Comparison of ENCODE assay signal across 18 cellular contexts in genomic region chr15:84387086-84387485, GRCh38.
DNase-seq lines count a peak whose midpoint lies in the region; ATAC-seq and TF ChIP-seq lines count a peak whose summit lies in the region.
"Had no signal": no experiment of that assay in that cellular context is flagged by ENCODE, and none has a peak within 500 bp of the region (broad histone marks: within the 10 kb centered on the region; RNA-seq: fewer than 3 reads in every experiment).

No MANE protein-coding gene starts in this region.

- H3K4me2 ChIP-seq in H9 (ENCODE audit: insufficient read depth, insufficient read length, low read length), result no peak overlapping the region

- DNase-seq in activated CD8-positive, alpha-beta memory T cell treated with anti-CD3 and anti-CD28 coated beads, Interleukin-2, amount 10 ng/mL, durations not matched to agents 7 days and 5 days, result peak; percentile 3
- DNase-seq in activated CD8-positive, alpha-beta memory T cell treated with anti-CD3 and anti-CD28 coated beads, Interleukin-2, amount 50 U/mL, for 4 hours, result no peak
- DNase-seq in H9, result peak; percentile 18
- peak; percentile 60 for DNase-seq in esophagus muscularis mucosa (ENCODE audit: extremely low spot score)
- DNase-seq in posterior vena cava (ENCODE audit: low spot score), result peak; percentile 34
- DNase-seq in kidney tubule cell (ENCODE audit: low spot score), result no peak
- no peak for DNase-seq in RWPE1 (ENCODE audit: low spot score)
- DNase-seq in WTC11 (ENCODE audit: low spot score), result no peak
- DNase-seq: 8988T, DMS79 treated with DMSO at 0.1 percent for 48 hours, MM.1S, NCI-H1092, NCI-H1436 treated with DMSO at 0.1 percent for 48 hours, NCI-H2029, NCI-H2171, NCI-H526, PC-3 had no signal

- no peak overlapping the region for H2BK20ac ChIP-seq in H9 (ENCODE audit: low read depth, low read length, poor library complexity, severe bottlenecking)

- no peak overlapping the region for H4K8ac ChIP-seq in H9 (replicated peaks; ENCODE audit: insufficient read length, low read depth, low read length)

- H3K9me3 Mint-ChIP-seq in activated CD8-positive, alpha-beta memory T cell treated with anti-CD3 and anti-CD28 coated beads, Interleukin-2, amount 10 ng/mL, durations not matched to agents 7 days and 5 days (ENCODE audit: low read depth), result no peaks in the 10 kb centered on the region
- H3K9me3 Mint-ChIP-seq in H9 (peaks cover 3% of the 10 kb centered on the region in 2 experiments; a peak in 3 of 5 replicates), WTC11 (no peaks in the 10 kb centered on the region; the same call in 1 of the 2 replicates)

- POLR2A ChIA-PET in RWPE1 (lab: Yijun Ruan, JAX; ENCODE audit: low non-redundant PET) (no interaction called here), WTC11 (lab: Charles Lee) (no interaction called here)

- H2BK120ac ChIP-seq in H9 (ENCODE audit: low read depth, low read length, poor library complexity, severe bottlenecking), result no peak overlapping the region

- H3K27ac Mint-ChIP-seq in activated CD8-positive, alpha-beta memory T cell treated with anti-CD3 and anti-CD28 coated beads, Interleukin-2, amount 10 ng/mL, durations not matched to agents 7 days and 5 days, result no peak overlapping the region
- no peak overlapping the region for H3K27ac Mint-ChIP-seq in H9
- no peak overlapping the region for H3K27ac Mint-ChIP-seq in WTC11

- H3K36me3 ChIP-seq in esophagus muscularis mucosa, result no peaks in the 10 kb centered on the region

- no peaks in the 10 kb centered on the region for H3K23me2 ChIP-seq in H9 (ENCODE audit: insufficient read length, low read depth, low read length, poor library complexity, severe bottlenecking)

- no peaks in the 10 kb centered on the region for H3K9me3 ChIP-seq in H9 (ENCODE audit: control insufficient read depth, low read depth, low read length)
- H3K9me3 ChIP-seq in esophagus muscularis mucosa, result no peaks in the 10 kb centered on the region

- no CpG with 5 or more reads among the region's 8 CpGs for WGBS in H9 (ENCODE audit: extremely low coverage, insufficient read length, low lambda C conversion rate)
- WGBS in esophagus muscularis mucosa, result 59% methylated on average over 5 of the region's 8 CpGs

- no peaks in the 10 kb centered on the region for H3K79me1 ChIP-seq in H9 (ENCODE audit: insufficient read depth, low read depth, low read length, poor library complexity, severe bottlenecking)

- H3K4me1 ChIP-seq in H9 (ENCODE audit: insufficient read depth, low read length), result no peaks in the 10 kb centered on the region
- no peaks in the 10 kb centered on the region for H3K4me1 ChIP-seq in esophagus muscularis mucosa

- H3K27me3 Mint-ChIP-seq in activated CD8-positive, alpha-beta memory T cell treated with anti-CD3 and anti-CD28 coated beads, Interleukin-2, amount 10 ng/mL, durations not matched to agents 7 days and 5 days, result peaks cover 9% of the 10 kb centered on the region
- H3K27me3 Mint-ChIP-seq in H9 (ENCODE audit: low read depth), result peaks cover 37% of the 10 kb centered on the region
- H3K27me3 Mint-ChIP-seq in WTC11 (ENCODE audit: low read depth), result peaks cover 28% of the 10 kb centered on the region

- H2BK12ac ChIP-seq in H9 (ENCODE audit: insufficient read length, low read depth, low read length), result no peak overlapping the region

- H3K4me1 Mint-ChIP-seq in activated CD8-positive, alpha-beta memory T cell treated with anti-CD3 and anti-CD28 coated beads, Interleukin-2, amount 10 ng/mL, durations not matched to agents 7 days and 5 days, result no peaks in the 10 kb centered on the region
- H3K4me1 Mint-ChIP-seq in H9 (no peaks in the 10 kb centered on the region), WTC11 (no peaks in the 10 kb centered on the region)
- H3K4me1 Mint-ChIP-seq: CD14-positive monocyte had no signal

- H3T11ph ChIP-seq in H9 (ENCODE audit: low read length), result no peak overlapping the region

- H4K91ac ChIP-seq in H9 (ENCODE audit: insufficient read length, low read depth, low read length), result no peak overlapping the region

- no peaks in the 10 kb centered on the region for H3K79me2 ChIP-seq in H9 (ENCODE audit: insufficient read depth, low read length)

- H3K23ac ChIP-seq in H9 (ENCODE audit: insufficient read length, low read depth, low read length), result no peak overlapping the region

- H3K9ac ChIP-seq in H9 (ENCODE audit: extremely low read depth, insufficient read length, low read length), result no peak overlapping the region

- no peak overlapping the region for H3K18ac ChIP-seq in H9 (ENCODE audit: insufficient read length, low read depth, low read length)

- no peaks in the 10 kb centered on the region for H3K36me3 Mint-ChIP-seq in activated CD8-positive, alpha-beta memory T cell treated with anti-CD3 and anti-CD28 coated beads, Interleukin-2, amount 10 ng/mL, durations not matched to agents 7 days and 5 days
- peaks cover 0 to 1% (median 0%) of the 10 kb centered on the region in 3 experiments; a peak in 1 of 7 replicates for H3K36me3 Mint-ChIP-seq in H9 (ENCODE audit: insufficient read depth in 1 of 3, low read depth in 3 of 3)
- H3K36me3 Mint-ChIP-seq in WTC11, result no peaks in the 10 kb centered on the region
- H3K36me3 Mint-ChIP-seq: CD14-positive monocyte had no signal

- H3K27me3 ChIP-seq in H9 (ENCODE audit: insufficient read depth, low read length) (no peaks in the 10 kb centered on the region), esophagus muscularis mucosa (no peaks in the 10 kb centered on the region)

- H3K4me3 Mint-ChIP-seq in activated CD8-positive, alpha-beta memory T cell treated with anti-CD3 and anti-CD28 coated beads, Interleukin-2, amount 10 ng/mL, durations not matched to agents 7 days and 5 days, result no peak overlapping the region
- H3K4me3 Mint-ChIP-seq in H9 (no peak overlapping the region), WTC11 (no peak overlapping the region)
- H3K4me3 Mint-ChIP-seq: CD14-positive monocyte had no signal

- H3K4me3 ChIP-seq in esophagus muscularis mucosa, result no peak overlapping the region

- H2BK15ac ChIP-seq in H9 (ENCODE audit: low read depth, low read length), result no peak overlapping the region

- no peak for TF ChIP-seq POLR2A in esophagus muscularis mucosa (IDR thresholded peaks at IDR 0.05; ENCODE audit: low read depth)

- H3K27ac ChIP-seq in H9 (ENCODE audit: insufficient read length, low read depth, low read length) (no peak overlapping the region), esophagus muscularis mucosa (replicated peaks in 1 of 4) (no peak overlapping the region), RWPE1 (no peak overlapping the region)

- intact Hi-C loops in esophagus muscularis mucosa (cut with DNase I) (no loop called here), posterior vena cava (cut with DNase I) (no loop called here)

- no peak overlapping the region for H2BK5ac ChIP-seq in H9 (ENCODE audit: insufficient read length, low read length)

- no peak overlapping the region for H3K14ac ChIP-seq in H9 (ENCODE audit: insufficient read depth, low read length)

- no peak overlapping the region for H2AFZ ChIP-seq in H9 (ENCODE audit: low read length)

- TF ChIP-seq CTCF in H9 (conservative IDR thresholded peaks at IDR 0.05) (no peak), esophagus muscularis mucosa (IDR thresholded peaks at IDR 0.05) (no peak), RWPE1 (conservative IDR thresholded peaks at IDR 0.05; ENCODE audit: low read depth) (no peak), WTC11 (IDR thresholded peaks at IDR 0.05) (no peak)

- no peak for ATAC-seq in activated CD8-positive, alpha-beta memory T cell treated with anti-CD3 and anti-CD28 coated beads, Interleukin-2, amount 10 ng/mL, durations not matched to agents 7 days and 5 days
- no peak for ATAC-seq in WTC11
- ATAC-seq: PC-3 had no signal

- no peaks in the 10 kb centered on the region for H4K20me1 ChIP-seq in H9 (ENCODE audit: control insufficient read depth, insufficient read depth, insufficient read length)

- H4K5ac ChIP-seq in H9 (ENCODE audit: insufficient read length, low read depth, low read length), result no peak overlapping the region

- CTCF ChIA-PET in activated CD8-positive, alpha-beta memory T cell treated with anti-CD3 and anti-CD28 coated beads, Interleukin-2, amount 10 ng/mL, durations not matched to agents 7 days and 5 days (lab: Charles Lee), result no interaction called here
- CTCF ChIA-PET in RWPE1 (lab: Yijun Ruan, JAX), result no interaction called here
- CTCF ChIA-PET in WTC11 (lab: Charles Lee), result no interaction called here

- no peak overlapping the region for H2AK5ac ChIP-seq in H9 (ENCODE audit: insufficient read length, low read length)

- TF ChIP-seq EP300 in esophagus muscularis mucosa (IDR thresholded peaks at IDR 0.05), result no peak

- H3K56ac ChIP-seq in H9 (ENCODE audit: insufficient read length, low read depth, low read length), result no peak overlapping the region

- no peak overlapping the region for H3K4ac ChIP-seq in H9 (ENCODE audit: low read depth, low read length)

TF ChIP-seq in WTC11, 78 proteins besides CTCF, POLR2A, EP300 and RAD21 (continues in another document):
- no peak for TF ChIP-seq HMGXB4 (CRISPR knock-in tag; IDR thresholded peaks at IDR 0.05)
- TF ChIP-seq EMX1 (CRISPR knock-in tag; IDR thresholded peaks at IDR 0.05), result no peak
- no peak for TF ChIP-seq ZSCAN18 (CRISPR knock-in tag; IDR thresholded peaks at IDR 0.05)
- TF ChIP-seq ZNF671 (CRISPR knock-in tag; IDR thresholded peaks at IDR 0.05), result no peak
- no peak for TF ChIP-seq NFATC4 (CRISPR knock-in tag; IDR thresholded peaks at IDR 0.05)

Comparison
In these comparisons a context has a peak if more than half of its experiments do, and no peak if none do; other contexts are left out.
1. DNase-seq: peak in activated CD8-positive, alpha-beta memory T cell treated with anti-CD3 and anti-CD28 coated beads, Interleukin-2, amount 10 ng/mL, durations not matched to agents 7 days and 5 days (single experiment), H9 (single experiment), esophagus muscularis mucosa (single experiment) and posterior vena cava (single experiment); none in activated CD8-positive, alpha-beta memory T cell treated with anti-CD3 and anti-CD28 coated beads, Interleukin-2, amount 50 U/mL, for 4 hours (single experiment), kidney tubule cell (single experiment), RWPE1 (single experiment) and WTC11 (single experiment).